ENCODE assay signal across 16 cellular contexts in genomic region chr16:80710918-80711317, GRCh38.
DNase-seq lines count a peak whose midpoint lies in the region; ATAC-seq, FAIRE-seq and TF ChIP-seq lines count a peak whose summit lies in the region.
"Had no signal": no experiment of that assay in that cellular context is flagged by ENCODE, and none has a peak within 500 bp of the region (broad histone marks: within the 10 kb centered on the region; RNA-seq: fewer than 3 reads in every experiment).

No MANE protein-coding gene starts in this region.

- no peak for TF ChIP-seq POLR2A in GM12892 (IDR thresholded peaks at IDR 0.05; ENCODE audit: low read depth, low read length)

- FAIRE-seq in GM12892 (lab: Jason Lieb, UNC), result peak; percentile 57
- FAIRE-seq: endometrium, H1 had no signal

- DNase-seq in GM12892 (ENCODE audit: insufficient read length) (no peak), superior temporal gyrus (ENCODE audit: extremely low spot score) (peak; percentile 16), hippocampal formation (lab: John Stamatoyannopoulos, UW) (no peak), islet precursor cell (no peak)
- DNase-seq in activated T-cell treated with anti-CD3 and anti-CD28 coated beads, Interleukin-2, amount 50 U/mL, for 1 hour, result no peak
- DNase-seq: activated CD4-positive, alpha-beta T cell treated with anti-CD3 and anti-CD28 coated beads for 36 hours; activated naive CD4-positive, alpha-beta T cell treated with anti-CD3 and anti-CD28 coated beads, Interleukin-2, amount 10 ng/mL, durations not matched to agents 7 days and 5 days; activated T-cell treated with anti-CD3 and anti-CD28 coated beads, Interleukin-2, amount 50 U/mL, for 48 hours; CD8-positive, alpha-beta T cell; NCI-H1694 treated with DMSO at 0.1 percent for 48 hours; NCI-H748 treated with DMSO at 0.1 percent for 48 hours; psoas muscle had no signal

- ATAC-seq in GM21390 (IDR thresholded peaks at IDR 0.05; ENCODE audit: unreplicated experiment) (peak; percentile 45), HG03439 (IDR thresholded peaks at IDR 0.05; ENCODE audit: unreplicated experiment) (peak; percentile 77)
- ATAC-seq: activated CD4-positive, alpha-beta T cell treated with anti-CD3 and anti-CD28 coated beads for 36 hours; CD8-positive, alpha-beta T cell; psoas muscle had no signal
